Comparison of ENCODE assay signal across 17 cellular contexts in genomic region chr3:114389156-114389555, GRCh38.
DNase-seq lines count a peak whose midpoint lies in the region; ATAC-seq and FAIRE-seq lines count a peak whose summit lies in the region.
"Had no signal": no experiment of that assay in that cellular context is flagged by ENCODE, and none has a peak within 500 bp of the region (broad histone marks: within the 10 kb centered on the region; RNA-seq: fewer than 3 reads in every experiment).

No MANE protein-coding gene starts in this region.

- peak; percentile 11 to 12 for DNase-seq in stimulated activated CD8-positive, alpha-beta memory T cell treated with anti-CD3 and anti-CD28 coated beads, Interleukin-7, amount 100 ng/mL, for 4 hours (ENCODE audit: low read depth in 2 of 2)
- no peak for DNase-seq in stimulated activated CD8-positive, alpha-beta memory T cell treated with anti-CD3 and anti-CD28 coated beads, Interleukin-4, amount 100 ng/mL, for 48 hours
- DNase-seq in activated CD4-positive, CD25-positive, alpha-beta regulatory T cell treated with anti-CD3 and anti-CD28 coated beads, Interleukin-2, amount 50 U/mL, for 72 hours = peak; percentile 33
- no peak for DNase-seq in memory B cell (ENCODE audit: low spot score in 2 of 2)
- DNase-seq in frontal cortex (ENCODE audit: low spot score in 2 of 2) = no peak
- DNase-seq in GM23248 = no peak
- DNase-seq: H9, NCI-H1105, NCI-H2081, posterior cingulate gyrus, Right ventricle myocardium superior, tibial artery had no signal

- in situ Hi-C loops in GM23248 (cut with MboI) = no loop called here

- no peaks in the 10 kb centered on the region for H3K9me3 Mint-ChIP-seq in memory B cell
- H3K9me3 Mint-ChIP-seq: H9, neural progenitor cell had no signal

- H3K4me1 Mint-ChIP-seq in memory B cell = peaks cover 26% of the 10 kb centered on the region

- no peaks in the 10 kb centered on the region; the same call in 1 of the 2 replicates for H3K79me2 ChIP-seq in GM23248 (ENCODE audit: insufficient read depth)

- H3K27ac Mint-ChIP-seq in memory B cell = peak overlapping the region; percentile 32
- H3K27ac Mint-ChIP-seq: H9, mesothelial cell of epicardium, neural progenitor cell had no signal

- no peaks in the 10 kb centered on the region for H3K27me3 ChIP-seq in GM23248 (replicated peaks; ENCODE audit: insufficient read depth)
- H3K27me3 ChIP-seq: neural progenitor cell, tibial artery had no signal

- peaks cover 10% of the 10 kb centered on the region for H3K36me3 Mint-ChIP-seq in memory B cell
- H3K36me3 Mint-ChIP-seq: mesothelial cell of epicardium had no signal

- H3K9ac ChIP-seq in GM23248 = no peak overlapping the region
- H3K9ac ChIP-seq: neural progenitor cell had no signal

- H3K4me3 ChIP-seq in GM23248 = no peak overlapping the region
- H3K4me3 ChIP-seq: neural progenitor cell, tibial artery had no signal

- 90 to 96% methylated on average over 4 of the region's 4 CpGs for WGBS in GM23248 (ENCODE audit: low coverage in 1 of 2, low lambda C conversion rate in 2 of 2, missing lambda C conversion rate in 2 of 2), 2 experiments

- H3K9me3 ChIP-seq in GM23248 (ENCODE audit: low read depth) = no peaks in the 10 kb centered on the region
- H3K9me3 ChIP-seq: tibial artery had no signal

- no peaks in the 10 kb centered on the region for H4K20me1 ChIP-seq in GM23248 (ENCODE audit: insufficient read depth)

- H3K4me2 ChIP-seq in GM23248 (ENCODE audit: unreplicated experiment) = no peak overlapping the region
- H3K4me2 ChIP-seq: neural progenitor cell had no signal

- H3K27ac ChIP-seq in GM23248 = no peak overlapping the region
- H3K27ac ChIP-seq: HL-60, neural progenitor cell, tibial artery had no signal

- no peak overlapping the region for H2AFZ ChIP-seq in GM23248
- H2AFZ ChIP-seq: neural progenitor cell had no signal

- ATAC-seq in memory B cell (ENCODE audit: low read depth) = no peak
- ATAC-seq in GM21737 (IDR thresholded peaks at IDR 0.05; ENCODE audit: unreplicated experiment) = no peak
- ATAC-seq: left lobe of liver had no signal

- no peaks in the 10 kb centered on the region for H3K36me3 ChIP-seq in GM23248 (ENCODE audit: low read depth)
- H3K36me3 ChIP-seq: neural progenitor cell had no signal

- no peaks in the 10 kb centered on the region for H3K9me2 ChIP-seq in GM23248 (ENCODE audit: insufficient read depth)

- no peaks in the 10 kb centered on the region for H3K27me3 Mint-ChIP-seq in memory B cell

- H3K4me3 Mint-ChIP-seq in memory B cell = no peak overlapping the region
- H3K4me3 Mint-ChIP-seq: H9, mesothelial cell of epicardium, neural progenitor cell had no signal

- peaks cover 10% of the 10 kb centered on the region for H3F3A ChIP-seq in GM23248 (ENCODE audit: insufficient read depth)

- 0 out of 2 replicates have a peak, but pooled peaks cover 13% of the 10 kb centered on the region for H3K4me1 ChIP-seq in GM23248 (ENCODE audit: insufficient read depth)
- H3K4me1 ChIP-seq: neural progenitor cell had no signal

- FAIRE-seq in frontal cortex (lab: Jason Lieb, UNC) = no peak

Comparison
In these comparisons a context has a peak if more than half of its experiments do, and no peak if none do; other contexts are left out.
1. DNase-seq: peak in stimulated activated CD8-positive, alpha-beta memory T cell treated with anti-CD3 and anti-CD28 coated beads, Interleukin-7, amount 100 ng/mL, for 4 hours (2 of 2) and activated CD4-positive, CD25-positive, alpha-beta regulatory T cell treated with anti-CD3 and anti-CD28 coated beads, Interleukin-2, amount 50 U/mL, for 72 hours (single experiment); none in stimulated activated CD8-positive, alpha-beta memory T cell treated with anti-CD3 and anti-CD28 coated beads, Interleukin-4, amount 100 ng/mL, for 48 hours (single experiment), memory B cell (0 of 2), frontal cortex (0 of 2) and GM23248 (single experiment).